Comparison of ENCODE assay signal across 10 cellular contexts in genomic region chr5:62268239-62268638, GRCh38. TPM values are rescaled to one million over a fixed set of nuclear protein-coding genes. Genes with fewer than 3 reads are reported as not detected.
A peak's percentile ranks its signal among the peaks of the same experiment; 100 is the strongest.
DNase-seq lines count a peak whose midpoint lies in the region; ATAC-seq and TF ChIP-seq lines count a peak whose summit lies in the region.
"Had no signal": no experiment of that assay in that cellular context is flagged by ENCODE, and none has a peak within 500 bp of the region (broad histone marks: within the 10 kb centered on the region; RNA-seq: fewer than 3 reads in every experiment).

No MANE protein-coding gene starts in this region.

- DNase-seq in DMS79 treated with DMSO at 0.1 percent for 48 hours (lab: John Stamatoyannopoulos, UW) (peak; percentile 50), PC-9 (peak; percentile 50 to 88), left lung (no peak), dorsolateral prefrontal cortex (no peak)
- DNase-seq in activated CD4-positive, alpha-beta T cell treated with anti-CD3 and anti-CD28 coated beads for 1 hour: no peak
- DNase-seq: SJCRH30 had no signal

- H3K79me2 ChIP-seq in PC-9 (ENCODE audit: low read depth): no peaks in the 10 kb centered on the region

- TF ChIP-seq CTCF in PC-9 (conservative IDR thresholded peaks at IDR 0.05): no peak
- no peak for TF ChIP-seq CTCF in left lung (IDR thresholded peaks at IDR 0.05)
- no peak for TF ChIP-seq CTCF in dorsolateral prefrontal cortex (IDR thresholded peaks at IDR 0.05 in 54 of 56, conservative IDR thresholded peaks at IDR 0.05 in 2 of 56; ENCODE audit: low read depth in 1 of 56, partially characterized antibody in 56 of 56)

- H4K20me1 ChIP-seq in PC-9 (ENCODE audit: insufficient read depth): no peaks in the 10 kb centered on the region

- H3K36me3 ChIP-seq in PC-9 (ENCODE audit: low read depth) (no peaks in the 10 kb centered on the region), left lung (no peaks in the 10 kb centered on the region)
- H3K36me3 ChIP-seq: SJCRH30, tibial nerve had no signal

- no TSS peak for BruUV-seq in PC-9 (replicated peaks; lab: Mats Ljungman, UMichigan)

- H2AFZ ChIP-seq in PC-9: no peak overlapping the region

- H3K4me1 ChIP-seq in PC-9 (replicated peaks; ENCODE audit: insufficient read depth): peaks cover 16% of the 10 kb centered on the region
- H3K4me1 ChIP-seq in left lung: no peaks in the 10 kb centered on the region
- H3K4me1 ChIP-seq: SJCRH30, tibial nerve had no signal

- no peaks in the 10 kb centered on the region for H3K9me2 ChIP-seq in PC-9 (ENCODE audit: insufficient read depth)

- intact Hi-C loops in PC-9 (cut with micrococcal nuclease; ENCODE audit: unreplicated experiment) (no loop called here), left lung (cut with DNase I) (no loop called here), dorsolateral prefrontal cortex (cut with DNase I) (no loop called here)

- POLR2A ChIA-PET in PC-9 (lab: Charles Lee; ENCODE audit: unreplicated experiment): interaction anchor here (0.6 kb wide), 2 partner anchors 38 to 1175 kb away, joined by 3 to 4 read pairs; partner anchors contain the start of gene KIF2A

- peak; percentile 71 for ATAC-seq in HG02642 (IDR thresholded peaks at IDR 0.05; ENCODE audit: poor library complexity, unreplicated experiment)
- peak; percentile 75 for ATAC-seq in left lung
- ATAC-seq in HG03108 (IDR thresholded peaks at IDR 0.05; ENCODE audit: unreplicated experiment): no peak
- ATAC-seq in HG02938 (IDR thresholded peaks at IDR 0.05; ENCODE audit: unreplicated experiment): no peak

- no peak overlapping the region for H3K4me3 ChIP-seq in PC-9
- H3K4me3 ChIP-seq in left lung: no peak overlapping the region
- no peak overlapping the region for H3K4me3 ChIP-seq in dorsolateral prefrontal cortex
- H3K4me3 ChIP-seq: SJCRH30, tibial nerve had no signal

- H3K27ac ChIP-seq in PC-9: no peak overlapping the region
- H3K27ac ChIP-seq in left lung: no peak overlapping the region
- H3K27ac ChIP-seq in dorsolateral prefrontal cortex: no peak overlapping the region
- H3K27ac ChIP-seq: SJCRH30, tibial nerve had no signal

- H3K4me2 ChIP-seq in PC-9: peak overlapping the region; percentile 24

- no peaks in the 10 kb centered on the region for H3K9me3 ChIP-seq in PC-9 (ENCODE audit: insufficient read depth, low read depth)
- no peaks in the 10 kb centered on the region for H3K9me3 ChIP-seq in left lung
- H3K9me3 ChIP-seq: SJCRH30, tibial nerve had no signal

- peaks cover 6% of the 10 kb centered on the region for H3F3A ChIP-seq in PC-9 (ENCODE audit: insufficient read depth, low read depth)

- H3K27me3 ChIP-seq in PC-9 (ENCODE audit: insufficient read depth, low read depth) (no peaks in the 10 kb centered on the region), left lung (no peaks in the 10 kb centered on the region), dorsolateral prefrontal cortex (no peaks in the 10 kb centered on the region)
- H3K27me3 ChIP-seq: SJCRH30, tibial nerve had no signal

- CTCF ChIA-PET in PC-9 (lab: Charles Lee): interaction anchor here (0.5 kb wide), 1 partner anchor 44 kb away, joined by 5 read pairs; no protein-coding TSS in a partner anchor

RNA-seq across cellular contexts. Expression of gene KIF2A, which starts 37.8 kb away (rescaled TPM):
- total RNA-seq in PC-9 (2021) (39.6 and 54.8 TPM in 2 replicates), left lung (10 to 100 TPM; 26.3 to 28.1 TPM), dorsolateral prefrontal cortex (100 to 1,000 TPM in 44 of 120 experiments, 10 to 100 TPM in 76; 68.8 to 125 (median 95.8) TPM)

Comparison
In these comparisons a context has a peak if more than half of its experiments do, and no peak if none do; other contexts are left out.
1. DNase-seq: peak in DMS79 treated with DMSO at 0.1 percent for 48 hours (single experiment) and PC-9 (2 of 2); none in left lung (0 of 2), dorsolateral prefrontal cortex (0 of 10) and activated CD4-positive, alpha-beta T cell treated with anti-CD3 and anti-CD28 coated beads for 1 hour (single experiment).
2. ATAC-seq: peak in HG02642 (single experiment) and left lung (single experiment); none in HG03108 (single experiment) and HG02938 (single experiment).